In genomic region chr17:18256776-18257175, GRCh38 we compare ENCODE assay signal across 6 cellular contexts. TPM values are rescaled to one million over a fixed set of nuclear protein-coding genes. Genes with fewer than 3 reads are reported as not detected.
DNase-seq lines count a peak whose midpoint lies in the region; ATAC-seq and TF ChIP-seq lines count a peak whose summit lies in the region.

No MANE protein-coding gene starts in this region.

- no peaks in the 10 kb centered on the region for H3K27me3 Mint-ChIP-seq in Caco-2 (ENCODE audit: insufficient read depth, unreplicated experiment)
- no peaks in the 10 kb centered on the region for H3K27me3 Mint-ChIP-seq in activated CD8-positive, alpha-beta T cell treated with anti-CD3 and anti-CD28 coated beads, Interleukin-2, amount 10 ng/mL, durations not matched to agents 7 days and 5 days (ENCODE audit: low read depth)

- peak overlapping the region; percentile 81 for H3K27ac Mint-ChIP-seq in Caco-2 (ENCODE audit: unreplicated experiment)
- peak overlapping the region; percentile 93 for H3K27ac Mint-ChIP-seq in activated CD8-positive, alpha-beta T cell treated with anti-CD3 and anti-CD28 coated beads, Interleukin-2, amount 10 ng/mL, durations not matched to agents 7 days and 5 days

- ATAC-seq in activated CD8-positive, alpha-beta T cell treated with anti-CD3 and anti-CD28 coated beads, Interleukin-2, amount 10 ng/mL, durations not matched to agents 7 days and 5 days = no peak

- TF ChIP-seq CTCF in Caco-2 (IDR thresholded peaks at IDR 0.05; ENCODE audit: insufficient read depth in 1 of 2, low read depth in 1 of 2, low read length in 1 of 2, severe bottlenecking in 1 of 2, unreplicated experiment in 1 of 2) = no peak

- peaks cover 25% of the 10 kb centered on the region for H3K4me1 ChIP-seq in Caco-2
- H3K4me1 ChIP-seq in muscle layer of duodenum (ENCODE audit: control insufficient read depth in 1 of 2, insufficient read depth in 2 of 2, low read length in 2 of 2) = peaks cover 17 to 33% of the 10 kb centered on the region in 2 donors

- peaks cover 4% of the 10 kb centered on the region for H3K4me1 Mint-ChIP-seq in Caco-2 (ENCODE audit: low read depth, unreplicated experiment)
- H3K4me1 Mint-ChIP-seq in activated CD8-positive, alpha-beta T cell treated with anti-CD3 and anti-CD28 coated beads, Interleukin-2, amount 10 ng/mL, durations not matched to agents 7 days and 5 days (ENCODE audit: low read depth) = peaks cover 38% of the 10 kb centered on the region

- no peak overlapping the region for H3K27ac ChIP-seq in muscle layer of duodenum (ENCODE audit: low read length)

- BruUV-seq in Caco-2 (replicated peaks; lab: Mats Ljungman, UMichigan) = no TSS peak

- H3K36me3 Mint-ChIP-seq in Caco-2 (ENCODE audit: insufficient read depth, unreplicated experiment) = peaks cover 56% of the 10 kb centered on the region
- peaks cover 34% of the 10 kb centered on the region for H3K36me3 Mint-ChIP-seq in activated CD8-positive, alpha-beta T cell treated with anti-CD3 and anti-CD28 coated beads, Interleukin-2, amount 10 ng/mL, durations not matched to agents 7 days and 5 days (ENCODE audit: low read depth)

- no peak overlapping the region for H3K4me3 ChIP-seq in Caco-2 (ENCODE audit: low read depth, low read length)
- peak overlapping the region; percentile 90 to 92 for H3K4me3 ChIP-seq in muscle layer of duodenum (ENCODE audit: low read depth in 1 of 2, low read length in 2 of 2)

- H3K9me3 ChIP-seq in Caco-2 = no peaks in the 10 kb centered on the region
- H3K9me3 ChIP-seq in muscle layer of duodenum (ENCODE audit: control insufficient read depth in 1 of 2, low read length in 2 of 2) = no peaks in the 10 kb centered on the region

- peak overlapping the region; percentile 95 for H3K4me3 Mint-ChIP-seq in Caco-2 (ENCODE audit: unreplicated experiment)
- H3K4me3 Mint-ChIP-seq in activated CD8-positive, alpha-beta T cell treated with anti-CD3 and anti-CD28 coated beads, Interleukin-2, amount 10 ng/mL, durations not matched to agents 7 days and 5 days = peak overlapping the region; percentile 99

- CTCF ChIA-PET in Caco-2 (lab: Charles Lee) = interaction anchor here (1.0 kb wide), 1 partner anchor 58 kb away, joined by 3 read pairs; the partner anchor contains the start of gene TOP3A
- CTCF ChIA-PET in activated CD8-positive, alpha-beta T cell treated with anti-CD3 and anti-CD28 coated beads, Interleukin-2, amount 10 ng/mL, durations not matched to agents 7 days and 5 days (lab: Charles Lee) = no interaction called here

- POLR2A ChIA-PET in Caco-2 (lab: Charles Lee) = no interaction called here
- POLR2A ChIA-PET in activated CD8-positive, alpha-beta T cell treated with anti-CD3 and anti-CD28 coated beads, Interleukin-2, amount 10 ng/mL, durations not matched to agents 7 days and 5 days (lab: Charles Lee) = interaction anchor here (2.2 kb wide), 1 partner anchor 58 kb away, joined by 5 read pairs; the partner anchor contains the start of gene TOP3A

- H3K9me3 Mint-ChIP-seq in Caco-2 (ENCODE audit: unreplicated experiment) = no peaks in the 10 kb centered on the region
- H3K9me3 Mint-ChIP-seq in activated CD8-positive, alpha-beta T cell treated with anti-CD3 and anti-CD28 coated beads, Interleukin-2, amount 10 ng/mL, durations not matched to agents 7 days and 5 days (ENCODE audit: insufficient read depth) = no peaks in the 10 kb centered on the region

- intact Hi-C loops in Caco-2 (cut with micrococcal nuclease; ENCODE audit: unreplicated experiment) = loop anchor here (5.0 kb wide), 1 partner anchor 74 kb away; the partner anchor contains the start of gene ALKBH5

- DNase-seq in Caco-2 = no peak
- DNase-seq in activated CD8-positive, alpha-beta T cell treated with anti-CD3 and anti-CD28 coated beads, Interleukin-2, amount 10 ng/mL, durations not matched to agents 7 days and 5 days = no peak
- DNase-seq in AML-193 (lab: John Stamatoyannopoulos, UW) = no peak
- DNase-seq in NCI-H524 treated with DMSO at 0.1 percent for 48 hours (lab: John Stamatoyannopoulos, UW) = no peak
- no peak for DNase-seq in pons (ENCODE audit: low spot score)

- H3K36me3 ChIP-seq in Caco-2 (ENCODE audit: control insufficient read depth, insufficient read depth, low read length) = peaks cover 5% of the 10 kb centered on the region
- peaks cover 37 to 59% of the 10 kb centered on the region in 2 donors for H3K36me3 ChIP-seq in muscle layer of duodenum (ENCODE audit: control insufficient read depth in 1 of 2, insufficient read depth in 2 of 2, low read length in 2 of 2)

- H3K27me3 ChIP-seq in Caco-2 (replicated peaks; ENCODE audit: control insufficient read depth, insufficient read depth, low read length) (no peaks in the 10 kb centered on the region), muscle layer of duodenum (ENCODE audit: low read depth, low read length) (no peaks in the 10 kb centered on the region)

RNA-seq across cellular contexts. Expression of gene FLII, which starts 1.8 kb away (rescaled TPM):
- 343 and 392 TPM in 2 replicates for total RNA-seq in Caco-2 (2022)
- 100 to 1,000 TPM; 338 to 364 TPM for total RNA-seq in activated CD8-positive, alpha-beta T cell treated with anti-CD3 and anti-CD28 coated beads, Interleukin-2, amount 10 ng/mL, durations not matched to agents 7 days and 5 days

RNA-seq across cellular contexts. Expression of gene MIEF2, which starts 3.7 kb away (rescaled TPM):
- 22.3 and 22.8 TPM in 2 replicates for total RNA-seq in Caco-2 (2022)
- total RNA-seq in activated CD8-positive, alpha-beta T cell treated with anti-CD3 and anti-CD28 coated beads, Interleukin-2, amount 10 ng/mL, durations not matched to agents 7 days and 5 days = 10 to 100 TPM in 1 of 2 experiments, 1 to 10 TPM in 1; 9.0 to 11.1 TPM

RNA-seq across cellular contexts. Expression of gene LLGL1, which starts 31.3 kb away (rescaled TPM):
- total RNA-seq in Caco-2 (2022) = 39.5 and 41.3 TPM in 2 replicates
- total RNA-seq in activated CD8-positive, alpha-beta T cell treated with anti-CD3 and anti-CD28 coated beads, Interleukin-2, amount 10 ng/mL, durations not matched to agents 7 days and 5 days = 10 to 100 TPM; 27.1 to 27.3 TPM

RNA-seq across cellular contexts. Expression of gene TOP3A, which starts 58.0 kb away (rescaled TPM):
- 73.7 and 81.1 TPM in 2 replicates for total RNA-seq in Caco-2 (2022)
- total RNA-seq in activated CD8-positive, alpha-beta T cell treated with anti-CD3 and anti-CD28 coated beads, Interleukin-2, amount 10 ng/mL, durations not matched to agents 7 days and 5 days = 10 to 100 TPM; 75.9 to 77.3 TPM

RNA-seq across cellular contexts. Expression of gene SMCR8, which starts 58.3 kb away (rescaled TPM):
- total RNA-seq in Caco-2 (2022) = 28.4 TPM in 2 replicates
- 10 to 100 TPM; 23.7 TPM for total RNA-seq in activated CD8-positive, alpha-beta T cell treated with anti-CD3 and anti-CD28 coated beads, Interleukin-2, amount 10 ng/mL, durations not matched to agents 7 days and 5 days
